In the genomic region with DNA sequence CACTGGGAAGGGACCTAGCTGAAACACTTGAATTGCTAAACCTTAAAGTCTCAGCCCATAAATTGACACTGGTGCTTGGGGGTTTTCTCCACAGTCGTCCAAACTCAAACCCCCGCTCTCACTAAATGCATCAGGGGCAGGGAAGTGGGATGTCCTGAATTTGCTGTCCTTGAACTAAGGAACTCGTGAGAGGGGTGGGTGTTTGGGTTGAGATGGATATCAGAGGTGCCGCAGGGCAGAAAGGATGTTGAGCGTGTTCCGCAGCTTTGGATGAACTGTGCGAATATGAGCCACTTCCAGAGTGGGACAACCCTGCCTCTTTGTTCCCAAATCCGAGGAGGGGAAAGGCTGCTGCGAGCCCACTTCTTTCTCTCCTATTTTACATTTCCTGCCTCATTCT, we compare ENCODE assay signal across 1 cellular context.
TF ChIP-seq lines count a peak whose summit lies in the region.

No MANE protein-coding gene starts in this region.

TF ChIP-seq in SK-N-SH treated with all-trans-retinoic acid at 6 μM for 48 hours, 23 proteins besides CTCF, POLR2A, EP300 and RAD21:
- TF ChIP-seq, protein P1, sequence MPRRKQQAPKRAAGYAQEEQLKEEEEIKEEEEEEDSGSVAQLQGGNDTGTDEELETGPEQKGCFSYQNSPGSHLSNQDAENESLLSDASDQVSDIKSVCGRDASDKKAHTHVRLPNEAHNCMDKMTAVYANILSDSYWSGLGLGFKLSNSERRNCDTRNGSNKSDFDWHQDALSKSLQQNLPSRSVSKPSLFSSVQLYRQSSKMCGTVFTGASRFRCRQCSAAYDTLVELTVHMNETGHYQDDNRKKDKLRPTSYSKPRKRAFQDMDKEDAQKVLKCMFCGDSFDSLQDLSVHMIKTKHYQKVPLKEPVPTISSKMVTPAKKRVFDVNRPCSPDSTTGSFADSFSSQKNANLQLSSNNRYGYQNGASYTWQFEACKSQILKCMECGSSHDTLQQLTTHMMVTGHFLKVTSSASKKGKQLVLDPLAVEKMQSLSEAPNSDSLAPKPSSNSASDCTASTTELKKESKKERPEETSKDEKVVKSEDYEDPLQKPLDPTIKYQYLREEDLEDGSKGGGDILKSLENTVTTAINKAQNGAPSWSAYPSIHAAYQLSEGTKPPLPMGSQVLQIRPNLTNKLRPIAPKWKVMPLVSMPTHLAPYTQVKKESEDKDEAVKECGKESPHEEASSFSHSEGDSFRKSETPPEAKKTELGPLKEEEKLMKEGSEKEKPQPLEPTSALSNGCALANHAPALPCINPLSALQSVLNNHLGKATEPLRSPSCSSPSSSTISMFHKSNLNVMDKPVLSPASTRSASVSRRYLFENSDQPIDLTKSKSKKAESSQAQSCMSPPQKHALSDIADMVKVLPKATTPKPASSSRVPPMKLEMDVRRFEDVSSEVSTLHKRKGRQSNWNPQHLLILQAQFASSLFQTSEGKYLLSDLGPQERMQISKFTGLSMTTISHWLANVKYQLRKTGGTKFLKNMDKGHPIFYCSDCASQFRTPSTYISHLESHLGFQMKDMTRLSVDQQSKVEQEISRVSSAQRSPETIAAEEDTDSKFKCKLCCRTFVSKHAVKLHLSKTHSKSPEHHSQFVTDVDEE (CRISPR knock-in tag; IDR thresholded peaks at IDR 0.05) = no peak
- no peak for TF ChIP-seq ESRRG (CRISPR knock-in tag; IDR thresholded peaks at IDR 0.05)
- no peak for TF ChIP-seq SNAI2 (CRISPR knock-in tag; IDR thresholded peaks at IDR 0.05)
- TF ChIP-seq TOX (CRISPR knock-in tag; IDR thresholded peaks at IDR 0.05; ENCODE audit: borderline replicate concordance) = no peak
